Comparison of ENCODE assay signal across 8 cellular contexts in genomic region chr20:53591206-53591651, GRCh38. TPM values are rescaled to one million over a fixed set of nuclear protein-coding genes. Genes with fewer than 3 reads are reported as not detected.
DNase-seq lines count a peak whose midpoint lies in the region; ATAC-seq, FAIRE-seq and TF ChIP-seq lines count a peak whose summit lies in the region.
"Not testable (repeated sequence)": the region's sequence is repeated elsewhere in the genome, so short reads cannot be mapped to it uniquely, and the experiment has no call there.

No MANE protein-coding gene starts in this region.

- dilution Hi-C loops in endothelial cell of umbilical vein (cut with MboI; ENCODE audit: extremely low pct_ligation_motif_present, low sequenced_read_pairs) = loop anchor here (25.0 kb wide), 1 partner anchor 346 kb away; no protein-coding TSS in a partner anchor

- peak overlapping the region; percentile 97 to 99 (median 98) for H3K27ac Mint-ChIP-seq in CD8-positive, alpha-beta memory T cell
- H3K27ac Mint-ChIP-seq in T-cell (peak overlapping the region; percentile 95 to 96), immature natural killer cell (peak overlapping the region; percentile 89 to 98 (median 94)), neural progenitor cell (peak overlapping the region; percentile 99)
- H3K27ac Mint-ChIP-seq in activated naive CD8-positive, alpha-beta T cell treated with anti-CD3 and anti-CD28 coated beads, Interleukin-2, amount 50 U/mL, for 24 hours = peak overlapping the region; percentile 94

- peak overlapping the region; percentile 51 for H3K9ac ChIP-seq in endothelial cell of umbilical vein (replicated peaks; ENCODE audit: extremely low read depth, insufficient read depth, low read length)
- not testable (repeated sequence) for H3K9ac ChIP-seq in neural progenitor cell

- H3K79me2 ChIP-seq in endothelial cell of umbilical vein (ENCODE audit: control insufficient read depth, insufficient read depth, low read length) (peaks cover 63% of the 10 kb centered on the region), neural progenitor cell (ENCODE audit: low read depth) (peaks cover 72% of the 10 kb centered on the region)

- H3K4me3 ChIP-seq in CD8-positive, alpha-beta memory T cell (ENCODE audit: low read length) = peak overlapping the region; percentile 76
- peak overlapping the region; percentile 4 to 70 (median 7) for H3K4me3 ChIP-seq in endothelial cell of umbilical vein (replicated peaks in 1 of 3; ENCODE audit: insufficient read depth in 1 of 3, low read depth in 1 of 3, low read length in 3 of 3)
- H3K4me3 ChIP-seq in neural progenitor cell = peak overlapping the region; percentile 95
- H3K4me3 ChIP-seq in testis = not testable (repeated sequence)

- not testable (repeated sequence) for H4K20me1 ChIP-seq in endothelial cell of umbilical vein (replicated peaks; ENCODE audit: control insufficient read depth, extremely low read depth, insufficient read depth, low read length)
- peaks cover 38% of the 10 kb centered on the region for H4K20me1 ChIP-seq in neural progenitor cell (ENCODE audit: low read depth)

- peak overlapping the region; percentile 94 to 99 (median 98) for H3K4me3 Mint-ChIP-seq in CD8-positive, alpha-beta memory T cell
- H3K4me3 Mint-ChIP-seq in T-cell = peak overlapping the region; percentile 90 to 97 (median 95)
- peak overlapping the region; percentile 95 for H3K4me3 Mint-ChIP-seq in activated naive CD8-positive, alpha-beta T cell treated with anti-CD3 and anti-CD28 coated beads, Interleukin-2, amount 50 U/mL, for 24 hours
- peak overlapping the region; percentile 88 to 98 (median 96) for H3K4me3 Mint-ChIP-seq in immature natural killer cell
- H3K4me3 Mint-ChIP-seq in neural progenitor cell = peak overlapping the region; percentile 98

- CTCF ChIA-PET in CD8-positive, alpha-beta memory T cell (lab: Charles Lee) = interaction anchor here (0.8 to 1.7 kb wide), 5 partner anchors 8 to 349 kb away, joined by 3 to 4 read pairs (median 3); no protein-coding TSS in a partner anchor
- CTCF ChIA-PET in T-cell (lab: Charles Lee) = interaction anchor here in 1 of 2 donors (1.0 to 1.1 kb wide), 2 partner anchors 8 to 12 kb away, joined by 5 to 6 read pairs; no protein-coding TSS in a partner anchor
- CTCF ChIA-PET in endothelial cell of umbilical vein (lab: Charles Lee) = interaction anchor here (1.1 to 1.2 kb wide), 2 partner anchors 325 to 330 kb away, joined by 3 read pairs; no protein-coding TSS in a partner anchor

- not testable (repeated sequence) for H3K27me3 Mint-ChIP-seq in CD8-positive, alpha-beta memory T cell; T-cell; activated naive CD8-positive, alpha-beta T cell treated with anti-CD3 and anti-CD28 coated beads, Interleukin-2, amount 50 U/mL, for 24 hours; neural progenitor cell (ENCODE audit: insufficient read depth, low read depth)
- peaks cover 7 to 15% (median 11%) of the 10 kb centered on the region in 3 donors for H3K27me3 Mint-ChIP-seq in immature natural killer cell (ENCODE audit: low read depth in 3 of 3)

- H3K27ac ChIP-seq in CD8-positive, alpha-beta memory T cell (ENCODE audit: low read depth, low read length) = peak overlapping the region; percentile 76
- H3K27ac ChIP-seq in endothelial cell of umbilical vein (ENCODE audit: insufficient read depth, low read depth, low read length) (peak overlapping the region; percentile 92), neural progenitor cell (peak overlapping the region; percentile 91), testis (peak overlapping the region; percentile 97 to 98)

- H3K4me2 ChIP-seq in endothelial cell of umbilical vein (ENCODE audit: insufficient read depth, low read length) = peak overlapping the region; percentile 95
- peak overlapping the region; percentile 96 for H3K4me2 ChIP-seq in neural progenitor cell

- not testable (repeated sequence) for FAIRE-seq in endothelial cell of umbilical vein (lab: Jason Lieb, UNC)

- H3K4me1 Mint-ChIP-seq in CD8-positive, alpha-beta memory T cell = peaks cover 43 to 67% (median 56%) of the 10 kb centered on the region in 3 donors
- H3K4me1 Mint-ChIP-seq in T-cell (peaks cover 43 to 62% (median 47%) of the 10 kb centered on the region in 3 donors), immature natural killer cell (peaks cover 57 to 75% of the 10 kb centered on the region in 2 donors), neural progenitor cell (peaks cover 49% of the 10 kb centered on the region)
- H3K4me1 Mint-ChIP-seq in activated naive CD8-positive, alpha-beta T cell treated with anti-CD3 and anti-CD28 coated beads, Interleukin-2, amount 50 U/mL, for 24 hours = peaks cover 47% of the 10 kb centered on the region

- H3K9me3 Mint-ChIP-seq in CD8-positive, alpha-beta memory T cell; T-cell; activated naive CD8-positive, alpha-beta T cell treated with anti-CD3 and anti-CD28 coated beads, Interleukin-2, amount 50 U/mL, for 24 hours; immature natural killer cell; neural progenitor cell: not testable (repeated sequence)

- in situ Hi-C loops in KBM-7 (cut with MboI; ENCODE audit: low pct_unique_long_range_greater_than_20kb, low sequenced_read_pairs) = not testable (repeated sequence)

- peaks cover 0 to 15% (median 1%) of the 10 kb centered on the region in 3 donors for H3K36me3 Mint-ChIP-seq in CD8-positive, alpha-beta memory T cell
- H3K36me3 Mint-ChIP-seq in T-cell; activated naive CD8-positive, alpha-beta T cell treated with anti-CD3 and anti-CD28 coated beads, Interleukin-2, amount 50 U/mL, for 24 hours (ENCODE audit: low read depth); immature natural killer cell; neural progenitor cell: not testable (repeated sequence)

- not testable (repeated sequence) for TF ChIP-seq CTCF in endothelial cell of umbilical vein (IDR thresholded peaks at IDR 0.05; ENCODE audit: extremely low read depth in 1 of 2, insufficient read depth in 1 of 2, low read depth in 1 of 2, low read length in 2 of 2); neural progenitor cell (IDR thresholded peaks at IDR 0.05); testis (IDR thresholded peaks at IDR 0.05)

- not testable (repeated sequence) for H3K27me3 ChIP-seq in CD8-positive, alpha-beta memory T cell (ENCODE audit: insufficient read depth, low read length, poor library complexity, severe bottlenecking); endothelial cell of umbilical vein (ENCODE audit: control insufficient read depth in 2 of 2, insufficient read depth in 2 of 2, low read length in 2 of 2); neural progenitor cell; testis

- POLR2A ChIA-PET in CD8-positive, alpha-beta memory T cell (lab: Charles Lee) = interaction anchor here (1.6 to 3.1 kb wide), 3 partner anchors 9 to 18 kb away, joined by 6 to 12 read pairs (median 9); no protein-coding TSS in a partner anchor
- POLR2A ChIA-PET in T-cell (lab: Charles Lee) = interaction anchor here (0.6 to 1.2 kb wide), 4 partner anchors 19 to 273 kb away, joined by 3 read pairs; no protein-coding TSS in a partner anchor
- POLR2A ChIA-PET in endothelial cell of umbilical vein (lab: Charles Lee) = not testable (repeated sequence)

- H3K9me1 ChIP-seq in endothelial cell of umbilical vein (replicated peaks; ENCODE audit: control insufficient read depth, extremely low read depth, insufficient read depth, low read length) = not testable (repeated sequence)

- not testable (repeated sequence) for TF ChIP-seq POLR2A in endothelial cell of umbilical vein (IDR thresholded peaks at IDR 0.05; ENCODE audit: low read depth, low read length); testis (IDR thresholded peaks at IDR 0.05)

- ATAC-seq in T-cell (replicated peaks in 1 of 4); activated naive CD8-positive, alpha-beta T cell treated with anti-CD3 and anti-CD28 coated beads, Interleukin-2, amount 50 U/mL, for 24 hours: not testable (repeated sequence)

- not testable (repeated sequence) for H2AFZ ChIP-seq in endothelial cell of umbilical vein (ENCODE audit: low read depth, low read length); neural progenitor cell (replicated peaks)

- H3K4me1 ChIP-seq in CD8-positive, alpha-beta memory T cell (ENCODE audit: insufficient read depth, low read length) = peaks cover 21% of the 10 kb centered on the region
- H3K4me1 ChIP-seq in endothelial cell of umbilical vein (ENCODE audit: control insufficient read depth, extremely low read depth, insufficient read depth, low read length) (peaks cover 43% of the 10 kb centered on the region), neural progenitor cell (peaks cover 51% of the 10 kb centered on the region)
- not testable (repeated sequence) for H3K4me1 ChIP-seq in testis

- not testable (repeated sequence) for BruUV-seq in endothelial cell of umbilical vein (replicated peaks; lab: Mats Ljungman, UMichigan)

- not testable (repeated sequence) for DNase-seq in CD8-positive, alpha-beta memory T cell; T-cell; activated naive CD8-positive, alpha-beta T cell treated with anti-CD3 and anti-CD28 coated beads, Interleukin-2, amount 50 U/mL, for 24 hours; immature natural killer cell; neural progenitor cell (ENCODE audit: low spot score); testis
- DNase-seq in KBM-7 (peak; percentile 73), endothelial cell of umbilical vein (ENCODE audit: low read depth, low spot score) (peak; percentile 62)

- intact Hi-C loops in endothelial cell of umbilical vein (cut with micrococcal nuclease) = loop anchor here (5.0 kb wide), 3 partner anchors 66 to 281 kb away; no protein-coding TSS in a partner anchor
- intact Hi-C loops in testis (cut with DNase I; ENCODE audit: low total_unique reads) = not testable (repeated sequence)

- not testable (repeated sequence) for H3K9me3 ChIP-seq in CD8-positive, alpha-beta memory T cell (ENCODE audit: low read length); endothelial cell of umbilical vein (replicated peaks; ENCODE audit: control insufficient read depth, insufficient read depth, low read length); neural progenitor cell (ENCODE audit: low read depth); testis

- H3F3A ChIP-seq in neural progenitor cell (ENCODE audit: low read depth) = peaks cover 47% of the 10 kb centered on the region

- 7 to 11% methylated on average over 4 of the region's 4 CpGs for WGBS in testis, 2 donors

- not testable (repeated sequence) for H3K36me3 ChIP-seq in CD8-positive, alpha-beta memory T cell (ENCODE audit: insufficient read depth, low read length); endothelial cell of umbilical vein (ENCODE audit: control insufficient read depth in 2 of 2, extremely low read depth in 1 of 2, insufficient read depth in 2 of 2, low read length in 2 of 2); neural progenitor cell; testis (ENCODE audit: low read depth, missing control alignments)

RNA-seq across cellular contexts. Expression of gene ZNF217, which starts 2.4 kb away (rescaled TPM):
- 10 to 100 TPM; 52.5 to 54.3 TPM for total RNA-seq in CD8-positive, alpha-beta memory T cell
- polyA plus RNA-seq in CD8-positive, alpha-beta memory T cell = 24.0 TPM
- total RNA-seq in T-cell (10 to 100 TPM; 57.6 to 92.4 (median 87.5) TPM), endothelial cell of umbilical vein (31.7 and 32.1 TPM in 2 replicates), neural progenitor cell (ENCODE audit: low replicate concordance) (76.3 and 84.4 TPM in 2 replicates), testis (10 to 100 TPM; 48.6 to 61.2 TPM)
- polyA plus RNA-seq in endothelial cell of umbilical vein (3.7 and 5.8 TPM in 2 replicates), immature natural killer cell (10 to 100 TPM in 2 of 3 donors, 1 to 10 TPM in 1; 10.0 to 33.5 (median 16.2) TPM), testis (ENCODE audit: insufficient read depth, low read depth, low replicate concordance) (47.3 TPM)
- polyA plus RNA-seq in endothelial cell of umbilical vein (2011; cell fraction: cytosol; rRNA removed) = 5.3 and 5.5 TPM in 2 replicates
- 11.8 and 13.8 TPM in 2 replicates for polyA plus RNA-seq in endothelial cell of umbilical vein (2011; cell fraction: nucleus; rRNA removed)
- polyA plus RNA-seq in endothelial cell of umbilical vein (2012) = 15.4 and 17.4 TPM in 2 replicates
- polyA minus RNA-seq in endothelial cell of umbilical vein = 24.0 and 24.4 TPM in 2 replicates
- 8.3 TPM for polyA minus RNA-seq in endothelial cell of umbilical vein (2011; cell fraction: cytosol; rRNA and poly(A)+ RNA removed)
- 15.6 and 23.5 TPM in 2 replicates for polyA minus RNA-seq in endothelial cell of umbilical vein (2011; cell fraction: nucleus; rRNA and poly(A)+ RNA removed)
